In genomic region chr16:79173910-79174309, GRCh38 we compare ENCODE assay signal across 32 cellular contexts.
"Had no signal": no experiment of that assay in that cellular context is flagged by ENCODE, and none has a peak within 500 bp of the region (broad histone marks: within the 10 kb centered on the region; RNA-seq: fewer than 3 reads in every experiment).

No MANE protein-coding gene starts in this region.

- H3K27me3 ChIP-seq: neural progenitor cell, ovary, spleen, suprapubic skin, testis, tibial artery, transverse colon, vagina had no signal

- H3K36me3 Mint-ChIP-seq: natural killer cell treated with Interleukin-12 subunit alpha and Interleukin-12 subunit beta and Interleukin-15 and Interleukin-18, amount 100 ng/mL, for 72 hours; neural progenitor cell; stimulated activated memory B cell treated with anti-CD40 and anti-IgM and Interleukin-4, amounts not matched to agents 10 μg/mL and 1 μg/mL and 100 μg/mL, for 72 hours; type B pancreatic cell had no signal

- H2AFZ ChIP-seq: neural progenitor cell, parathyroid adenoma had no signal

- H3K9me3 ChIP-seq: ovary, suprapubic skin, testis, transverse colon, vagina had no signal

- H3K9me3 Mint-ChIP-seq: natural killer cell treated with Interleukin-12 subunit alpha and Interleukin-12 subunit beta and Interleukin-15 and Interleukin-18, amount 100 ng/mL, for 72 hours had no signal

- H3K79me2 ChIP-seq: parathyroid adenoma had no signal

- H3K27me3 Mint-ChIP-seq: naive thymus-derived CD8-positive, alpha-beta T cell; natural killer cell treated with Interleukin-12 subunit alpha and Interleukin-12 subunit beta and Interleukin-15 and Interleukin-18, amount 100 ng/mL, for 72 hours; progenitor cell of endocrine pancreas had no signal

- ATAC-seq: naive thymus-derived CD8-positive, alpha-beta T cell; natural killer cell treated with Interleukin-12 subunit alpha and Interleukin-12 subunit beta and Interleukin-15 and Interleukin-18, amount 100 ng/mL, for 72 hours; psoas muscle; right cardiac atrium; sciatic nerve; stimulated activated memory B cell treated with anti-CD40 and anti-IgM and Interleukin-4, amounts not matched to agents 10 μg/mL and 1 μg/mL and 100 μg/mL, for 72 hours; stimulated activated naive CD8-positive, alpha-beta T cell treated with anti-CD3 and anti-CD28 coated beads, Interleukin-15, amount 100 ng/mL, for 72 hours; stimulated activated naive CD8-positive, alpha-beta T cell treated with anti-CD3 and anti-CD28 coated beads, Interleukin-15, Interleukin-2, amounts not matched to agents 100 U/mL and 50 U/mL, for 24 hours had no signal

- DNase-seq: naive thymus-derived CD8-positive, alpha-beta T cell; nephron progenitor cell; occipital lobe; ovary; posterior cingulate gyrus; psoas muscle; right cardiac atrium; spleen; stimulated activated CD4-positive, alpha-beta T cell treated with anti-CD3 and anti-CD28 coated beads, Interleukin-12 subunit alpha, Interleukin-12 subunit beta, amount 100 ng/mL, for 4 hours; stimulated activated CD4-positive, alpha-beta T cell treated with anti-CD3 and anti-CD28 coated beads, Interleukin-1b, Interleukin-23, amount 100 ng/mL, for 48 hours; stimulated activated CD4-positive, alpha-beta T cell treated with anti-CD3 and anti-CD28 coated beads, Interleukin-4, amount 100 ng/mL, for 1 hour; stimulated activated CD4-positive, alpha-beta T cell treated with anti-CD3 and anti-CD28 coated beads, Interleukin-4, amount 100 ng/mL, for 4 hours; stimulated activated CD8-positive, alpha-beta memory T cell treated with anti-CD3 and anti-CD28 coated beads, Interleukin-4, amount 100 ng/mL, for 48 hours; stimulated activated naive CD4-positive, alpha-beta T cell; stimulated activated naive CD8-positive, alpha-beta T cell treated with anti-CD3 and anti-CD28 coated beads, Interleukin-15, amount 100 ng/mL, for 72 hours; stimulated activated naive CD8-positive, alpha-beta T cell treated with anti-CD3 and anti-CD28 coated beads, Interleukin-15, Interleukin-2, amounts not matched to agents 100 U/mL and 50 U/mL, for 24 hours; substantia nigra; testis; tibial artery; transverse colon had no signal

- H3K4me3 Mint-ChIP-seq: naive thymus-derived CD8-positive, alpha-beta T cell; natural killer cell treated with Interleukin-12 subunit alpha and Interleukin-12 subunit beta and Interleukin-15 and Interleukin-18, amount 100 ng/mL, for 72 hours; nephron progenitor cell; neural progenitor cell; stimulated activated memory B cell treated with anti-CD40 and anti-IgM and Interleukin-4, amounts not matched to agents 10 μg/mL and 1 μg/mL and 100 μg/mL, for 72 hours; stimulated activated naive CD8-positive, alpha-beta T cell treated with anti-CD3 and anti-CD28 coated beads, Interleukin-15, amount 100 ng/mL, for 72 hours; type B pancreatic cell had no signal

- H3K27ac Mint-ChIP-seq: naive thymus-derived CD8-positive, alpha-beta T cell; nephron progenitor cell; neural progenitor cell; progenitor cell of endocrine pancreas; stimulated activated memory B cell treated with anti-CD40 and anti-IgM and Interleukin-4, amounts not matched to agents 10 μg/mL and 1 μg/mL and 100 μg/mL, for 72 hours; type B pancreatic cell had no signal

- H3K4me1 ChIP-seq: parathyroid adenoma, psoas muscle, suprapubic skin, testis, transverse colon, vagina had no signal

- H3K4me3 ChIP-seq: neural progenitor cell, ovary, psoas muscle, skin epidermis, smooth muscle cell, spleen, suprapubic skin, testis, tibial artery, transverse colon, vagina had no signal

- H3K9ac ChIP-seq: neural progenitor cell, parathyroid adenoma had no signal

- H3K27ac ChIP-seq: neural progenitor cell, ovary, parathyroid adenoma, psoas muscle, skin epidermis, spleen, suprapubic skin, testis, tibial artery, transverse colon, vagina had no signal

- H3K36me3 ChIP-seq: neural progenitor cell, ovary, spleen, suprapubic skin, tibial artery, transverse colon, vagina had no signal

- FAIRE-seq: urothelium cell line had no signal

- H3K4me2 ChIP-seq: neural progenitor cell, smooth muscle cell had no signal
